Comparison of ENCODE assay signal across 24 cellular contexts in genomic region chr11:115493905-115494304, GRCh38. TPM values are rescaled to one million over a fixed set of nuclear protein-coding genes. Genes with fewer than 3 reads are reported as not detected.
"Had no signal": no experiment of that assay in that cellular context is flagged by ENCODE, and none has a peak within 500 bp of the region (broad histone marks: within the 10 kb centered on the region; RNA-seq: fewer than 3 reads in every experiment).

No MANE protein-coding gene starts in this region.

- H3K27me3 ChIP-seq: ovary, testis, upper lobe of left lung had no signal

- H3K36me3 ChIP-seq: lower lobe of right lung, ovary, spleen, tibial artery, upper lobe of left lung had no signal

- H3K4me3 Mint-ChIP-seq: effector memory CD8-positive, alpha-beta T cell; naive thymus-derived CD8-positive, alpha-beta T cell; nephron progenitor cell; stimulated activated memory B cell treated with anti-CD40 and anti-IgM and Interleukin-4, amounts not matched to agents 10 μg/mL and 1 μg/mL and 100 μg/mL, for 72 hours had no signal

- H3K9me3 ChIP-seq: lower lobe of right lung, ovary, psoas muscle, spleen, testis, tibial artery, upper lobe of left lung had no signal

- DNase-seq: cortex of kidney; effector memory CD8-positive, alpha-beta T cell; head of caudate nucleus; left ventricle myocardium superior; lower lobe of right lung; naive thymus-derived CD8-positive, alpha-beta T cell; nephron progenitor cell; nucleus accumbens; ovary; posterior cingulate gyrus; psoas muscle; right cardiac atrium; spleen; stimulated activated CD4-positive, alpha-beta T cell treated with anti-CD3 and anti-CD28 coated beads, Interleukin-4, amount 100 ng/mL, for 4 hours; stimulated activated naive CD8-positive, alpha-beta T cell treated with anti-CD3 and anti-CD28 coated beads, Interleukin-15, Interleukin-2, amounts not matched to agents 100 U/mL and 50 U/mL, for 24 hours; substantia nigra; testis; tibial artery; upper lobe of left lung had no signal

- ATAC-seq: effector memory CD8-positive, alpha-beta T cell; left ventricle myocardium superior; naive thymus-derived CD8-positive, alpha-beta T cell; psoas muscle; right cardiac atrium; stimulated activated memory B cell treated with anti-CD40 and anti-IgM and Interleukin-4, amounts not matched to agents 10 μg/mL and 1 μg/mL and 100 μg/mL, for 72 hours; stimulated activated naive CD8-positive, alpha-beta T cell treated with anti-CD3 and anti-CD28 coated beads, Interleukin-15, Interleukin-2, amounts not matched to agents 100 U/mL and 50 U/mL, for 24 hours had no signal

- H3K4me3 ChIP-seq: lower lobe of right lung, ovary, psoas muscle, skin epidermis, spleen, testis, tibial artery, upper lobe of left lung had no signal

- FAIRE-seq: endometrium, keratinocyte, urothelium cell line had no signal

- H3K36me3 Mint-ChIP-seq: stimulated activated memory B cell treated with anti-CD40 and anti-IgM and Interleukin-4, amounts not matched to agents 10 μg/mL and 1 μg/mL and 100 μg/mL, for 72 hours had no signal

- H3K4me1 ChIP-seq: psoas muscle, spleen, testis, tibial artery had no signal

- H3K9me3 Mint-ChIP-seq: effector memory CD8-positive, alpha-beta T cell had no signal

- H3K27ac ChIP-seq: lower lobe of right lung, ovary, psoas muscle, skin epidermis, spleen, testis, tibial artery, upper lobe of left lung had no signal

- H3K27ac Mint-ChIP-seq: effector memory CD8-positive, alpha-beta T cell; naive thymus-derived CD8-positive, alpha-beta T cell; nephron progenitor cell; stimulated activated memory B cell treated with anti-CD40 and anti-IgM and Interleukin-4, amounts not matched to agents 10 μg/mL and 1 μg/mL and 100 μg/mL, for 72 hours had no signal

- H3K4me1 Mint-ChIP-seq: naive thymus-derived CD8-positive, alpha-beta T cell; stimulated activated memory B cell treated with anti-CD40 and anti-IgM and Interleukin-4, amounts not matched to agents 10 μg/mL and 1 μg/mL and 100 μg/mL, for 72 hours had no signal

RNA-seq across cellular contexts. Expression of gene CADM1, which starts 10.3 kb away (rescaled TPM):
- total RNA-seq: naive thymus-derived CD8-positive, alpha-beta T cell had no signal
